Comparison of ENCODE assay signal across 18 cellular contexts in genomic region chr1:57353589-57353988, GRCh38.
DNase-seq lines count a peak whose midpoint lies in the region; ATAC-seq and TF ChIP-seq lines count a peak whose summit lies in the region.
"Had no signal": no experiment of that assay in that cellular context is flagged by ENCODE, and none has a peak within 500 bp of the region (broad histone marks: within the 10 kb centered on the region; RNA-seq: fewer than 3 reads in every experiment).

No MANE protein-coding gene starts in this region.

- no peaks in the 10 kb centered on the region for H3K36me3 ChIP-seq in GM23248 (ENCODE audit: low read depth)

- H3K27ac ChIP-seq in GM23248 (no peak overlapping the region), foreskin keratinocyte (no peak overlapping the region)
- H3K27ac ChIP-seq: A549 had no signal

- ATAC-seq in SK-N-SH treated with all-trans-retinoic acid at 6 μM for 48 hours (peak; percentile 90), foreskin keratinocyte (peak; percentile 23), GM18517 (IDR thresholded peaks at IDR 0.05; ENCODE audit: unreplicated experiment) (no peak)
- ATAC-seq: A549, GM23338, HCT116, Right ventricle myocardium inferior had no signal

- no peaks in the 10 kb centered on the region; the same call in 1 of the 2 replicates for H3K27me3 ChIP-seq in GM23248 (replicated peaks; ENCODE audit: insufficient read depth)
- H3K27me3 ChIP-seq in foreskin keratinocyte: no peaks in the 10 kb centered on the region

- no peak overlapping the region for H2AFZ ChIP-seq in GM23248
- H2AFZ ChIP-seq: GM23338 had no signal

- H3F3A ChIP-seq in GM23248 (ENCODE audit: insufficient read depth): no peaks in the 10 kb centered on the region

- in situ Hi-C loops in GM23248 (cut with MboI): no loop called here

- 3 to 6% methylated on average over 4 of the region's 4 CpGs for WGBS in GM23248 (ENCODE audit: low coverage in 1 of 2, low lambda C conversion rate in 2 of 2, missing lambda C conversion rate in 2 of 2), 2 experiments

- no peak overlapping the region for H3K9ac ChIP-seq in GM23248

- no peak for TF ChIP-seq CTCF in foreskin keratinocyte (conservative IDR thresholded peaks at IDR 0.05)

- no peaks in the 10 kb centered on the region for H4K20me1 ChIP-seq in GM23248 (ENCODE audit: insufficient read depth)

- H3K4me1 ChIP-seq in GM23248 (ENCODE audit: insufficient read depth): no peaks in the 10 kb centered on the region
- no peaks in the 10 kb centered on the region for H3K4me1 ChIP-seq in foreskin keratinocyte
- H3K4me1 ChIP-seq: A549, Caco-2 had no signal

- H3K79me2 ChIP-seq in GM23248 (ENCODE audit: insufficient read depth): no peaks in the 10 kb centered on the region

- H3K9me2 ChIP-seq in GM23248 (ENCODE audit: insufficient read depth): no peaks in the 10 kb centered on the region

- no peak overlapping the region for H3K4me3 ChIP-seq in GM23248
- H3K4me3 ChIP-seq: A549, GM23338 had no signal

- H3K4me2 ChIP-seq in GM23248 (ENCODE audit: unreplicated experiment): no peak overlapping the region
- H3K4me2 ChIP-seq: A549, GM23338 had no signal

- no peaks in the 10 kb centered on the region for H3K9me3 ChIP-seq in GM23248 (ENCODE audit: low read depth)
- H3K9me3 ChIP-seq: A549, Caco-2 had no signal

- peak; percentile 57 for DNase-seq in AG20443 (ENCODE audit: low spot score)
- peak; percentile 65 for DNase-seq in GM23248
- peak in 1 of 2 donors; percentile 12 for DNase-seq in foreskin keratinocyte
- no peak for DNase-seq in GF-D8 (lab: John Stamatoyannopoulos, UW)
- DNase-seq in nucleus accumbens (lab: John Stamatoyannopoulos, UW): no peak
- DNase-seq: Caco-2, Kasumi-1, NCI-H1092 treated with DMSO at 0.1 percent for 48 hours, NCI-H2081, NCI-H2171 treated with DMSO at 0.1 percent for 48 hours, NCI-H446 treated with DMSO at 0.1 percent for 48 hours, NCI-H69 had no signal

TF ChIP-seq in SK-N-SH treated with all-trans-retinoic acid at 6 μM for 48 hours, 23 proteins besides CTCF, POLR2A, EP300 and RAD21:
- TF ChIP-seq OSR1 (CRISPR knock-in tag; IDR thresholded peaks at IDR 0.05) (no peak), ZNF70 (CRISPR knock-in tag; IDR thresholded peaks at IDR 0.05) (no peak), ZFP30 (CRISPR knock-in tag; IDR thresholded peaks at IDR 0.05) (no peak), ISL1 (CRISPR knock-in tag; IDR thresholded peaks at IDR 0.05) (peak; percentile 65), ARNTL (CRISPR knock-in tag; IDR thresholded peaks at IDR 0.05; ENCODE audit: borderline replicate concordance, low read depth) (no peak), BACH2 (CRISPR knock-in tag; IDR thresholded peaks at IDR 0.05; ENCODE audit: borderline replicate concordance) (no peak), POU6F1 (CRISPR knock-in tag; IDR thresholded peaks at IDR 0.05; ENCODE audit: borderline replicate concordance, low read depth) (no peak)

Comparison
In these comparisons a context has a peak if more than half of its experiments do, and no peak if none do; other contexts are left out.
1. DNase-seq: peak in AG20443 (single experiment) and GM23248 (single experiment); none in GF-D8 (single experiment) and nucleus accumbens (0 of 56).